10 cellular contexts compared by ENCODE assay signal in genomic region chr13:54361460-54361859, GRCh38.
"Had no signal": no experiment of that assay in that cellular context is flagged by ENCODE, and none has a peak within 500 bp of the region (broad histone marks: within the 10 kb centered on the region; RNA-seq: fewer than 3 reads in every experiment).

No MANE protein-coding gene starts in this region.

- H3K4me2 ChIP-seq: GM23338, KMS-11 had no signal

- DNase-seq: H7, HFFc6, KBM-7 had no signal

- H3K27ac ChIP-seq: HL-60, KMS-11 had no signal

- ATAC-seq: GM23338, HCT116, HepG2 had no signal

- H3K4me3 ChIP-seq: GM23338, HAP-1 had no signal

- H3K27me3 Mint-ChIP-seq: IgD-negative memory B cell had no signal

- H3K4me3 Mint-ChIP-seq: GM23338, HFFc6, IgD-negative memory B cell had no signal

- H3K9ac ChIP-seq: KMS-11 had no signal

- H3K36me3 ChIP-seq: HAP-1 had no signal

- H3K36me3 Mint-ChIP-seq: IgD-negative memory B cell had no signal

- H2AFZ ChIP-seq: GM23338 had no signal

- H3K9me3 ChIP-seq: HAP-1 had no signal

- H3K27ac Mint-ChIP-seq: GM23338, HFFc6, IgD-negative memory B cell had no signal

- FAIRE-seq: HepG2 had no signal

- H3K4me1 Mint-ChIP-seq: IgD-negative memory B cell had no signal
